9 cellular contexts compared by ENCODE assay signal in genomic region chr11:279966-280761, GRCh38. TPM values are rescaled to one million over a fixed set of nuclear protein-coding genes. Genes with fewer than 3 reads are reported as not detected.
A peak's percentile ranks its signal among the peaks of the same experiment; 100 is the strongest.
DNase-seq lines count a peak whose midpoint lies in the region; ATAC-seq, FAIRE-seq and TF ChIP-seq lines count a peak whose summit lies in the region.
"Had no signal": no experiment of that assay in that cellular context is flagged by ENCODE, and none has a peak within 500 bp of the region (broad histone marks: within the 10 kb centered on the region; RNA-seq: fewer than 3 reads in every experiment).

No MANE protein-coding gene starts in this region.

- no peak for FAIRE-seq in H54 (lab: Jason Lieb, UNC)

- peaks cover 27% of the 10 kb centered on the region for H3K4me1 Mint-ChIP-seq in GM23338

- H3K27me3 ChIP-seq in GM23338 (ENCODE audit: insufficient read depth) = peaks cover 54% of the 10 kb centered on the region
- H3K27me3 ChIP-seq in WERI-Rb-1 (ENCODE audit: insufficient read depth, low read depth, severe bottlenecking) = peaks cover 33% of the 10 kb centered on the region
- H3K27me3 ChIP-seq in esophagus (ENCODE audit: control insufficient read depth in 1 of 2, insufficient read depth in 2 of 2, low read length in 2 of 2) = peaks cover 0 to 25% of the 10 kb centered on the region in 2 donors

- H2AFZ ChIP-seq in GM23338 = peak overlapping the region; percentile 72

- peak; percentile 74 for DNase-seq in GM23338 (ENCODE audit: low spot score)
- peak; percentile 20 for DNase-seq in WERI-Rb-1
- peak; percentile 3 for DNase-seq in renal cortical epithelial cell (ENCODE audit: low read depth)
- DNase-seq in T1000 (lab: John Stamatoyannopoulos, UW) = no peak
- no peak for DNase-seq in H54 (ENCODE audit: insufficient read length, low spot score)

- 2% methylated on average over 90 to 93 of the region's 93 CpGs for WGBS in esophagus, 2 donors

- H3K79me2 ChIP-seq in GM23338 (replicated peaks; ENCODE audit: insufficient read depth) = no peaks in the 10 kb centered on the region

- H3K9me3 Mint-ChIP-seq in GM23338 = no peaks in the 10 kb centered on the region

- H3K36me3 Mint-ChIP-seq in GM23338 (ENCODE audit: low read depth) = no peaks in the 10 kb centered on the region; the same call in 2 of the 3 replicates

- no peaks in the 10 kb centered on the region; the same call in 1 of the 2 replicates for H3F3A ChIP-seq in GM23338 (replicated peaks; ENCODE audit: low read depth)

- no peaks in the 10 kb centered on the region for H4K20me1 ChIP-seq in GM23338 (replicated peaks; ENCODE audit: insufficient read depth)

- TF ChIP-seq CTCF in GM23338 (conservative IDR thresholded peaks at IDR 0.05; ENCODE audit: low read depth in 2 of 2) (0 out of 4 replicates have a peak, but pooled peaks of 1 of the 2 experiments have one; percentile 13), WERI-Rb-1 (IDR thresholded peaks at IDR 0.05; ENCODE audit: low read depth, low read length) (0 out of 2 replicates have a peak, but pooled peaks have one; percentile 2)

- H3K4me2 ChIP-seq in GM23338 = peak overlapping the region; percentile 74

- peak; percentile 57 for ATAC-seq in GM23338
- no peak for ATAC-seq in HG02678 (IDR thresholded peaks at IDR 0.05; ENCODE audit: unreplicated experiment)
- no peak for ATAC-seq in HG03442 (IDR thresholded peaks at IDR 0.05; ENCODE audit: unreplicated experiment)

- H3K4me3 Mint-ChIP-seq in GM23338 = peak overlapping the region; percentile 56; the same call in 2 of the 3 replicates

- H3K27ac ChIP-seq in GM23338 (ENCODE audit: low read depth) = no peak overlapping the region
- H3K27ac ChIP-seq in WERI-Rb-1 = no peak overlapping the region
- no peak overlapping the region for H3K27ac ChIP-seq in esophagus (ENCODE audit: low read depth in 2 of 2, low read length in 1 of 2)

- H3K9me3 ChIP-seq in WERI-Rb-1 (ENCODE audit: severe bottlenecking) (peaks cover 2% of the 10 kb centered on the region), esophagus (ENCODE audit: control insufficient read depth in 2 of 2, insufficient read depth in 1 of 2, low read depth in 1 of 2, low read length in 1 of 2) (no peaks in the 10 kb centered on the region)

- peaks cover 59% of the 10 kb centered on the region for H3K27me3 Mint-ChIP-seq in GM23338 (ENCODE audit: insufficient read depth, low read depth, poor library complexity)

- no peak for TF ChIP-seq POLR2A in H54 (IDR thresholded peaks at IDR 0.05; ENCODE audit: low read depth, low read length)

- no peaks in the 10 kb centered on the region for H3K9me2 ChIP-seq in GM23338 (ENCODE audit: insufficient read depth)

- no peaks in the 10 kb centered on the region for H3K36me3 ChIP-seq in GM23338 (ENCODE audit: insufficient read depth)
- H3K36me3 ChIP-seq in WERI-Rb-1 = no peaks in the 10 kb centered on the region
- H3K36me3 ChIP-seq in esophagus (ENCODE audit: control insufficient read depth in 2 of 2, insufficient read depth in 2 of 2, low read length in 1 of 2) = no peaks in the 10 kb centered on the region

- no peaks in the 10 kb centered on the region for H3K4me1 ChIP-seq in GM23338 (ENCODE audit: insufficient read depth)
- H3K4me1 ChIP-seq in esophagus (ENCODE audit: control insufficient read depth in 2 of 2, insufficient read depth in 2 of 2, low read length in 1 of 2) = peaks cover 7 to 22% of the 10 kb centered on the region in 2 donors

- H3K27ac Mint-ChIP-seq in GM23338 = no peak overlapping the region

- H3K4me3 ChIP-seq in GM23338 = peak overlapping the region; percentile 51
- peak overlapping the region; percentile 36 for H3K4me3 ChIP-seq in WERI-Rb-1 (ENCODE audit: low read depth, low read length)
- peak overlapping the region; percentile 23 to 31 for H3K4me3 ChIP-seq in esophagus (ENCODE audit: low read depth in 1 of 2, low read length in 2 of 2)

TF ChIP-seq in GM23338, 12 proteins besides CTCF, POLR2A, EP300 and RAD21 (continues in another document):
- TF ChIP-seq STAT1 (IDR thresholded peaks at IDR 0.05; ENCODE audit: unreplicated experiment) = no peak
- no peak for TF ChIP-seq ZNF331 (CRISPR knock-in tag; IDR thresholded peaks at IDR 0.05; ENCODE audit: low read depth)
- no peak for TF ChIP-seq CREB1 (CRISPR knock-in tag; IDR thresholded peaks at IDR 0.05; ENCODE audit: low read depth)
- TF ChIP-seq EZH2 (IDR thresholded peaks at IDR 0.05; ENCODE audit: low read depth, unreplicated experiment) = no peak
- no peak for TF ChIP-seq NANOG (IDR thresholded peaks at IDR 0.05; ENCODE audit: borderline replicate concordance)
- TF ChIP-seq POLR2AphosphoS5 (IDR thresholded peaks at IDR 0.05; ENCODE audit: low read depth) = no peak
- TF ChIP-seq REST (IDR thresholded peaks at IDR 0.05; ENCODE audit: unreplicated experiment) = peak; percentile 72
- TF ChIP-seq ZNF114 (CRISPR knock-in tag; IDR thresholded peaks at IDR 0.05) = no peak
- TF ChIP-seq EZH2phosphoT487 (IDR thresholded peaks at IDR 0.05; ENCODE audit: unreplicated experiment) = peak; percentile 70
- TF ChIP-seq JUNB (IDR thresholded peaks at IDR 0.05; ENCODE audit: unreplicated experiment) = no peak

RNA-seq across cellular contexts. Expression of gene NLRP6, which starts 2.0 kb away (rescaled TPM):
- 0.73 TPM in 1 of 2 replicates, not detected in the other for total RNA-seq in GM23338 (2014; rRNA removed; shearing (Covaris generic))
- polyA plus RNA-seq in GM23338 (2016; fragmentation: Nextera tagmentation; extraction: Ambion mirVana) = 0.15 TPM in 1 of 2 replicates, not detected in the other
- under 1 TPM; 0.05 to 0.06 TPM for polyA plus RNA-seq in esophagus
- not detected in 2 replicates for total RNA-seq in renal cortical epithelial cell
- total RNA-seq: fibroblast of lung had no signal
- polyA plus RNA-seq: fibroblast of lung had no signal

RNA-seq across cellular contexts. Expression of gene PGGHG, which starts 8.8 kb away (rescaled TPM):
- total RNA-seq in GM23338 (2014; rRNA removed; shearing (Covaris generic)) = 45.4 and 55.8 TPM in 2 replicates
- polyA plus RNA-seq in GM23338 (2016; fragmentation: Nextera tagmentation; extraction: Ambion mirVana) = 18.1 and 24.9 TPM in 2 replicates
- 10 to 100 TPM; 10.3 to 38.9 TPM for polyA plus RNA-seq in esophagus
- total RNA-seq in renal cortical epithelial cell = 8.8 and 12.9 TPM in 2 replicates

RNA-seq across cellular contexts. Expression of gene IFITM5, which starts 19.2 kb away (rescaled TPM):
- not detected in 2 replicates for total RNA-seq in GM23338 (2014; rRNA removed; shearing (Covaris generic))
- polyA plus RNA-seq in GM23338 (2016; fragmentation: Nextera tagmentation; extraction: Ambion mirVana) (0.42 TPM in 1 of 2 replicates, not detected in the other), esophagus (not detected)
- not detected in 2 replicates for total RNA-seq in renal cortical epithelial cell
- polyA plus RNA-seq: fibroblast of lung had no signal

RNA-seq across cellular contexts. Expression of gene IFITM2, which starts 27.5 kb away (rescaled TPM):
- 57.3 and 91.2 TPM in 2 replicates for total RNA-seq in GM23338 (2014; rRNA removed; shearing (Covaris generic))
- polyA plus RNA-seq in GM23338 (2016; fragmentation: Nextera tagmentation; extraction: Ambion mirVana) (857 and 906 TPM in 2 replicates), esophagus (100 to 1,000 TPM in 1 of 2 donors, 10 to 100 TPM in 1; 72.3 to 165 TPM)
- 13.5 and 126 TPM in 2 replicates for total RNA-seq in renal cortical epithelial cell

RNA-seq across cellular contexts. Expression of gene IFITM1, which starts 33.7 kb away (rescaled TPM):
- total RNA-seq in GM23338 (2014; rRNA removed; shearing (Covaris generic)) = 396 and 409 TPM in 2 replicates
- polyA plus RNA-seq in GM23338 (2016; fragmentation: Nextera tagmentation; extraction: Ambion mirVana) (1,180 and 1,194 TPM in 2 replicates), esophagus (100 to 1,000 TPM in 1 of 2 donors, 10 to 100 TPM in 1; 48.2 to 112 TPM)
- total RNA-seq in renal cortical epithelial cell = 7.6 and 53.5 TPM in 2 replicates

Comparison
In these comparisons a context has a peak if more than half of its experiments do, and no peak if none do; other contexts are left out.
1. DNase-seq: peak in GM23338 (single experiment), WERI-Rb-1 (single experiment) and renal cortical epithelial cell (single experiment); none in T1000 (single experiment) and H54 (single experiment).
2. Peak in every context shown above with its lines, with median percentiles within 50 percentile points of each other: H3K4me3 ChIP-seq.